In genomic region chr9:98536542-98537173, GRCh38 we compare ENCODE assay signal across 9 cellular contexts.
DNase-seq lines count a peak whose midpoint lies in the region; ATAC-seq and TF ChIP-seq lines count a peak whose summit lies in the region.
"Had no signal": no experiment of that assay in that cellular context is flagged by ENCODE, and none has a peak within 500 bp of the region (broad histone marks: within the 10 kb centered on the region; RNA-seq: fewer than 3 reads in every experiment).

No MANE protein-coding gene starts in this region.

- H3K9me3 ChIP-seq in lung (ENCODE audit: control insufficient read depth in 2 of 2, insufficient read depth in 1 of 2, low read length in 1 of 2): peaks cover 0 to 3% of the 10 kb centered on the region in 2 donors

- peak; percentile 40 for DNase-seq in ELR (ENCODE audit: low read depth)
- no peak for DNase-seq in HFFc6
- DNase-seq in WTC11 (ENCODE audit: low spot score): peak; percentile 74
- DNase-seq in lung (ENCODE audit: low spot score): peak; percentile 27
- DNase-seq in NCI-H2227 (lab: John Stamatoyannopoulos, UW; ENCODE audit: unreplicated experiment): no peak
- DNase-seq in dedifferentiated amniotic fluid mesenchymal stem cell (ENCODE audit: extremely low spot score): no peak
- DNase-seq: midbrain had no signal

- H3K4me1 ChIP-seq in lung (ENCODE audit: control insufficient read depth in 2 of 2, insufficient read depth in 2 of 2, low read length in 2 of 2): no peaks in the 10 kb centered on the region

- no peaks in the 10 kb centered on the region for H3K27me3 ChIP-seq in lung (ENCODE audit: control insufficient read depth, insufficient read depth)

- POLR2A ChIA-PET in WTC11 (lab: Charles Lee): no interaction called here

- ATAC-seq in WTC11 (peak; percentile 93), lung (ENCODE audit: insufficient read depth, low FRiP score) (no peak), HG02759 (IDR thresholded peaks at IDR 0.05; ENCODE audit: unreplicated experiment) (no peak), HG03571 (IDR thresholded peaks at IDR 0.05; ENCODE audit: unreplicated experiment) (no peak)

- H3K27me3 Mint-ChIP-seq in HFFc6 (ENCODE audit: insufficient read depth) (peaks cover 3% of the 10 kb centered on the region), WTC11 (ENCODE audit: low read depth) (no peaks in the 10 kb centered on the region; the same call in none of the 2 replicates)

- H3K4me3 Mint-ChIP-seq in HFFc6: no peak overlapping the region
- H3K4me3 Mint-ChIP-seq in WTC11: no peak overlapping the region

- CTCF ChIA-PET in WTC11 (lab: Charles Lee): interaction anchor here (0.6 to 2.2 kb wide), 74 partner anchors 8 to 399 kb away, joined by 3 to 36 read pairs (median 4); partner anchors contain the start of genes GABBR2 and TBC1D2

- no peak overlapping the region for H3K4me3 ChIP-seq in lung

- no peaks in the 10 kb centered on the region for H3K36me3 ChIP-seq in lung (ENCODE audit: control insufficient read depth in 2 of 2, insufficient read depth in 2 of 2, low read length in 2 of 2)

- 52 to 58% methylated on average over 12 of the region's 12 CpGs for WGBS in lung, 2 donors

- H3K36me3 Mint-ChIP-seq in HFFc6 (ENCODE audit: low read depth): no peaks in the 10 kb centered on the region
- H3K36me3 Mint-ChIP-seq in WTC11: no peaks in the 10 kb centered on the region

- TF ChIP-seq CTCF in HFFc6 (IDR thresholded peaks at IDR 0.05): peak; percentile 66
- peak; percentile 72 for TF ChIP-seq CTCF in WTC11 (IDR thresholded peaks at IDR 0.05)
- TF ChIP-seq CTCF in lung (IDR thresholded peaks at IDR 0.05; ENCODE audit: control extremely low read depth, extremely low read depth): no peak

- H3K4me1 Mint-ChIP-seq in HFFc6 (ENCODE audit: low read depth) (peaks cover 12% of the 10 kb centered on the region), WTC11 (no peaks in the 10 kb centered on the region)

- H3K27ac ChIP-seq in lung (ENCODE audit: low read depth in 1 of 2, low read length in 1 of 2): no peak overlapping the region

- H3K9me3 Mint-ChIP-seq in HFFc6 (no peaks in the 10 kb centered on the region), WTC11 (peaks cover 4% of the 10 kb centered on the region; the same call in 1 of the 2 replicates)

- H3K27ac Mint-ChIP-seq in HFFc6 (no peak overlapping the region), WTC11 (no peak overlapping the region)

TF ChIP-seq in WTC11, 78 proteins besides CTCF, POLR2A, EP300 and RAD21:
- TF ChIP-seq ARID4B (CRISPR knock-in tag; IDR thresholded peaks at IDR 0.05; ENCODE audit: borderline replicate concordance) (no peak), ETV6 (CRISPR knock-in tag; IDR thresholded peaks at IDR 0.05) (no peak), MAX (CRISPR knock-in tag; IDR thresholded peaks at IDR 0.05) (0 out of 2 replicates have a peak, but pooled peaks have one; percentile 22), SP1 (CRISPR knock-in tag; conservative IDR thresholded peaks at IDR 0.05) (no peak), ZSCAN18 (CRISPR knock-in tag; IDR thresholded peaks at IDR 0.05) (no peak), ZNF263 (CRISPR knock-in tag; IDR thresholded peaks at IDR 0.05; ENCODE audit: low read depth) (no peak)

Comparison
In these comparisons a context has a peak if more than half of its experiments do, and no peak if none do; other contexts are left out.
1. DNase-seq: peak in ELR (single experiment), WTC11 (single experiment) and lung (single experiment); none in HFFc6 (single experiment), NCI-H2227 (single experiment) and dedifferentiated amniotic fluid mesenchymal stem cell (single experiment).